In the genomic region with DNA sequence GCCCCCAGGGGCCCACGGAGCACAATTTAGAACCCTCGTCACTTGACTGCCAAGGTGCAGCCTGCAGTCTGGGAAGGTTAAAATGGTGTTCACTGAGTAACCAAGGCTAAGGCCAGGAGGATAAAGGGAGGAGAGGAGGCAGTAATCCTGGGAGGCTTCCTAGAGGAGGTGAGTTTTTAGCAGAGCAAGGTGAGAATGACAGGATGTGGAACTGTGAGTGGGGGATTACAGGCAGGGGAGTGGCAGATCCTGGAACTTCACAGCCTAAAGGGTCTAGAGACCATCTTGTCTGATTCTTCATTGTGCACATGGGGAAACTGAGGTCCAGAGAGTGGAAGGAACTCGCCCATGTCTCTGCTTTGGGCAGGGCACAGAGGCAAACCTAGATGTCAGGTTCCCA, we compare ENCODE assay signal across 8 cellular contexts.
"Had no signal": no experiment of that assay in that cellular context is flagged by ENCODE, and none has a peak within 500 bp of the region (broad histone marks: within the 10 kb centered on the region; RNA-seq: fewer than 3 reads in every experiment).

No MANE protein-coding gene starts in this region.

- H3K4me3 ChIP-seq: GM23338 had no signal

- H3K9me3 Mint-ChIP-seq: GM23338, H9 had no signal

- H2AFZ ChIP-seq: GM23338 had no signal

- DNase-seq: H9, HCEC 1CT, IMR-90, KBM-7 had no signal

- H3K27ac Mint-ChIP-seq: GM23338, H9 had no signal

- ATAC-seq: GM23338 had no signal

- H3K4me1 Mint-ChIP-seq: GM23338, H9 had no signal

- H3K4me2 ChIP-seq: GM23338 had no signal

- H3K4me3 Mint-ChIP-seq: GM23338, H9 had no signal

- FAIRE-seq: H1, H54, HTR-8/SVneo had no signal
